Comparison of ENCODE assay signal across 11 cellular contexts in the genomic region with DNA sequence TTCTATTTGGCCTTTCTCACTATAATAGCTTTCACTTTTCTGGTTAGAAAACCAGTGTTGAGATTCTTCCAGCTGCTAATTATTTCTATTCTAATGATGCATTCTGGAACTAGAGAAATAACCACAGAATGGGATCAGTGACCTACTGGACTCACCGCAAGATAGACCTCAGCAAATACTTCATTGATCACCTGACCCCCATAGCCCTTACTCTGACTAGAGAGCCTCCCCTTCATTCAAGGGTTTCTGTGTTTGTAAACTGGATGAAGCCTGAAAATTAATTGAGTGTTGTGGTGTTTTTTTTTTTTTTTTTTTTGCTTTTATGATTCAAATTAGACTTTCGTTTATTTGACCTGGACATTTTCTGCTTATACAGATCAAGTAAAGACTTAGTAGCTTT.
"Had no signal": no experiment of that assay in that cellular context is flagged by ENCODE, and none has a peak within 500 bp of the region (broad histone marks: within the 10 kb centered on the region; RNA-seq: fewer than 3 reads in every experiment).

No MANE protein-coding gene starts in this region.

- H3K9me3 ChIP-seq: HAP-1 had no signal

- H3K4me1 ChIP-seq: HAP-1 had no signal

- H3K9ac ChIP-seq: GM23248 had no signal

- FAIRE-seq: H1, H54 had no signal

- DNase-seq: GM23248, GOT3, H7, H9, HCEC 1CT, HFFc6 had no signal

- H3K4me3 ChIP-seq: GM23248, GM23338, HAP-1 had no signal

- H3K36me3 ChIP-seq: HAP-1 had no signal

- ATAC-seq: GM23338, HCT116 had no signal

- H3K4me2 ChIP-seq: GM23338 had no signal

- H3K27ac ChIP-seq: GM23248 had no signal

- H2AFZ ChIP-seq: GM23248, GM23338 had no signal
